18 cellular contexts compared by ENCODE assay signal in genomic region chr2:52238782-52239181, GRCh38.
DNase-seq lines count a peak whose midpoint lies in the region; ATAC-seq and TF ChIP-seq lines count a peak whose summit lies in the region.
"Had no signal": no experiment of that assay in that cellular context is flagged by ENCODE, and none has a peak within 500 bp of the region (broad histone marks: within the 10 kb centered on the region; RNA-seq: fewer than 3 reads in every experiment).

No MANE protein-coding gene starts in this region.

- POLR2A ChIA-PET in CD4-positive, alpha-beta memory T cell (lab: Charles Lee; ENCODE audit: partially characterized antibody), result no interaction called here

- H3K36me3 Mint-ChIP-seq in GM23338 (ENCODE audit: low read depth) (no peaks in the 10 kb centered on the region), endodermal cell (ENCODE audit: low read depth) (no peaks in the 10 kb centered on the region)
- H3K36me3 Mint-ChIP-seq in CD4-positive, alpha-beta memory T cell, result no peaks in the 10 kb centered on the region
- H3K36me3 Mint-ChIP-seq: CD8-positive, alpha-beta memory T cell; T-cell had no signal

- intact Hi-C loops in left cardiac atrium (cut with DNase I), result no loop called here
- intact Hi-C loops in CD4-positive, alpha-beta memory T cell (cut with micrococcal nuclease), result no loop called here

- no peaks in the 10 kb centered on the region for H3K9me2 ChIP-seq in GM23338 (ENCODE audit: insufficient read depth)
- H3K9me2 ChIP-seq: SK-N-SH had no signal

- H3F3A ChIP-seq in GM23338 (replicated peaks; ENCODE audit: low read depth), result no peaks in the 10 kb centered on the region

- no peak overlapping the region for H3K9ac ChIP-seq in endodermal cell (ENCODE audit: extremely low read depth, low read length, poor library complexity, severe bottlenecking)
- H3K9ac ChIP-seq: BLaER1 treated with 17β-estradiol and CSF1 and Interleukin-3, amounts not matched to agents 10 nM and 100 nM; SK-N-SH had no signal

- 78% methylated on average over 1 of the region's 1 CpG; no CpG with 5 or more reads in 1 of the 2 experiments for WGBS in endodermal cell (ENCODE audit: insufficient coverage in 1 of 2, insufficient read length in 1 of 2), 2 experiments

- no peak overlapping the region for H2AFZ ChIP-seq in GM23338

- H3K36me3 ChIP-seq in GM23338 (ENCODE audit: insufficient read depth) (no peaks in the 10 kb centered on the region), endodermal cell (ENCODE audit: control insufficient read depth, insufficient read depth, low read length) (no peaks in the 10 kb centered on the region)
- no peaks in the 10 kb centered on the region for H3K36me3 ChIP-seq in CD4-positive, alpha-beta memory T cell (ENCODE audit: insufficient read depth, low read length)
- H3K36me3 ChIP-seq: BLaER1 treated with 17β-estradiol and CSF1 and Interleukin-3, amounts not matched to agents 10 nM and 100 nM; HAP-1 had no signal

- H3K27me3 Mint-ChIP-seq in GM23338 (ENCODE audit: insufficient read depth, low read depth, poor library complexity) (no peaks in the 10 kb centered on the region), endodermal cell (ENCODE audit: insufficient read depth) (no peaks in the 10 kb centered on the region)
- H3K27me3 Mint-ChIP-seq in CD4-positive, alpha-beta memory T cell, result no peaks in the 10 kb centered on the region
- H3K27me3 Mint-ChIP-seq: CD8-positive, alpha-beta memory T cell; T-cell had no signal

- H3K9me3 Mint-ChIP-seq in GM23338 (no peaks in the 10 kb centered on the region; the same call in 2 of the 3 replicates), endodermal cell (peaks cover 1% of the 10 kb centered on the region)
- H3K9me3 Mint-ChIP-seq in CD4-positive, alpha-beta memory T cell, result peaks cover 0 to 12% (median 4%) of the 10 kb centered on the region in 8 donors

- no peaks in the 10 kb centered on the region for H3K4me1 ChIP-seq in GM23338 (ENCODE audit: insufficient read depth)
- no peaks in the 10 kb centered on the region for H3K4me1 ChIP-seq in endodermal cell (ENCODE audit: control insufficient read depth, insufficient read depth, low read length)
- no peaks in the 10 kb centered on the region for H3K4me1 ChIP-seq in CD4-positive, alpha-beta memory T cell (ENCODE audit: insufficient read depth, low read length)
- H3K4me1 ChIP-seq: BLaER1 treated with 17β-estradiol and CSF1 and Interleukin-3, amounts not matched to agents 10 nM and 100 nM; HAP-1 had no signal

- CTCF ChIA-PET in CD4-positive, alpha-beta memory T cell (lab: Charles Lee; ENCODE audit: partially characterized antibody), result no interaction called here

- no peak overlapping the region for H3K4me3 Mint-ChIP-seq in GM23338
- H3K4me3 Mint-ChIP-seq in endodermal cell, result no peak overlapping the region
- no peak overlapping the region for H3K4me3 Mint-ChIP-seq in CD4-positive, alpha-beta memory T cell
- H3K4me3 Mint-ChIP-seq: CD8-positive, alpha-beta memory T cell; T-cell had no signal

- no peaks in the 10 kb centered on the region for H3K27me3 ChIP-seq in GM23338 (ENCODE audit: insufficient read depth)
- H3K27me3 ChIP-seq in endodermal cell (ENCODE audit: control insufficient read depth, insufficient read depth, low read length, poor library complexity, severe bottlenecking), result no peaks in the 10 kb centered on the region
- no peaks in the 10 kb centered on the region for H3K27me3 ChIP-seq in CD4-positive, alpha-beta memory T cell (ENCODE audit: insufficient read depth, low read length)
- H3K27me3 ChIP-seq: BLaER1 treated with 17β-estradiol and CSF1 and Interleukin-3, amounts not matched to agents 10 nM and 100 nM had no signal

- no peak overlapping the region for H3K27ac ChIP-seq in GM23338 (ENCODE audit: low read depth)
- H3K27ac ChIP-seq in endodermal cell (ENCODE audit: low read depth, low read length), result no peak overlapping the region
- no peak overlapping the region for H3K27ac ChIP-seq in CD4-positive, alpha-beta memory T cell (ENCODE audit: low read depth, low read length)
- H3K27ac ChIP-seq: BLaER1 treated with 17β-estradiol and CSF1 and Interleukin-3, amounts not matched to agents 10 nM and 100 nM had no signal

- ATAC-seq in GM23338, result peak; percentile 91
- ATAC-seq in left cardiac atrium, result no peak
- ATAC-seq: T-cell had no signal

- peak; percentile 33 for DNase-seq in COR-L47 (lab: John Stamatoyannopoulos, UW)
- peak; percentile 29 for DNase-seq in GM23338 (ENCODE audit: low spot score)
- peak; percentile 80 for DNase-seq in NCI-H345 (lab: John Stamatoyannopoulos, UW)
- peak; percentile 58 for DNase-seq in endodermal cell
- DNase-seq in kidney tubule cell (ENCODE audit: low spot score), result no peak
- DNase-seq in left cardiac atrium, result no peak
- no peak for DNase-seq in CD4-positive, alpha-beta memory T cell
- DNase-seq: CD8-positive, alpha-beta memory T cell; KG1; MV-4-11; NCI-H1930; NCI-H2227 treated with DMSO at 0.1 percent for 48 hours; NCI-H526 treated with DMSO at 0.1 percent for 48 hours; SHP77; SK-N-SH; T-cell had no signal

- H3K4me3 ChIP-seq in GM23338 (no peak overlapping the region), endodermal cell (ENCODE audit: low read length) (no peak overlapping the region)
- H3K4me3 ChIP-seq in CD4-positive, alpha-beta memory T cell (ENCODE audit: low read length in 2 of 2), result no peak overlapping the region
- H3K4me3 ChIP-seq: BLaER1 treated with 17β-estradiol and CSF1 and Interleukin-3, amounts not matched to agents 10 nM and 100 nM; HAP-1 had no signal

- no peak overlapping the region; the same call in 1 of the 2 replicates for H3K27ac Mint-ChIP-seq in GM23338
- H3K27ac Mint-ChIP-seq in endodermal cell, result no peak overlapping the region
- H3K27ac Mint-ChIP-seq in CD4-positive, alpha-beta memory T cell, result no peak overlapping the region
- H3K27ac Mint-ChIP-seq: CD8-positive, alpha-beta memory T cell; T-cell had no signal

- H4K20me1 ChIP-seq in GM23338 (replicated peaks; ENCODE audit: insufficient read depth), result no peaks in the 10 kb centered on the region
- H4K20me1 ChIP-seq: BLaER1 treated with 17β-estradiol and CSF1 and Interleukin-3, amounts not matched to agents 10 nM and 100 nM had no signal

- H3K4me2 ChIP-seq in GM23338, result no peak overlapping the region
- H3K4me2 ChIP-seq: BLaER1 treated with 17β-estradiol and CSF1 and Interleukin-3, amounts not matched to agents 10 nM and 100 nM; SK-N-SH had no signal

- peaks cover 7% of the 10 kb centered on the region for H3K4me1 Mint-ChIP-seq in GM23338
- peaks cover 5% of the 10 kb centered on the region for H3K4me1 Mint-ChIP-seq in endodermal cell
- no peaks in the 10 kb centered on the region for H3K4me1 Mint-ChIP-seq in CD4-positive, alpha-beta memory T cell
- H3K4me1 Mint-ChIP-seq: CD8-positive, alpha-beta memory T cell; T-cell had no signal

- TF ChIP-seq CTCF in GM23338 (conservative IDR thresholded peaks at IDR 0.05; ENCODE audit: low read depth in 2 of 2) (no peak), endodermal cell (conservative IDR thresholded peaks at IDR 0.05) (no peak)

- H3K9me3 ChIP-seq in endodermal cell (ENCODE audit: control insufficient read depth, low read length), result no peaks in the 10 kb centered on the region
- H3K9me3 ChIP-seq in CD4-positive, alpha-beta memory T cell (ENCODE audit: control insufficient read depth in 1 of 2, low read length in 2 of 2), result no peaks in the 10 kb centered on the region
- H3K9me3 ChIP-seq: BLaER1 treated with 17β-estradiol and CSF1 and Interleukin-3, amounts not matched to agents 10 nM and 100 nM; HAP-1; SK-N-SH had no signal

- H3K79me2 ChIP-seq in GM23338 (replicated peaks; ENCODE audit: insufficient read depth), result no peaks in the 10 kb centered on the region

TF ChIP-seq in GM23338, 12 proteins besides CTCF, POLR2A, EP300 and RAD21 (continues in another document):
- no peak for TF ChIP-seq EZH2phosphoT487 (IDR thresholded peaks at IDR 0.05; ENCODE audit: unreplicated experiment)

Comparison
In these comparisons a context has a peak if more than half of its experiments do, and no peak if none do; other contexts are left out.
1. DNase-seq: peak in COR-L47 (single experiment), GM23338 (single experiment), NCI-H345 (single experiment) and endodermal cell (single experiment); none in kidney tubule cell (single experiment), left cardiac atrium (single experiment) and CD4-positive, alpha-beta memory T cell (0 of 5).